ENCODE assay signal across 8 cellular contexts in the genomic region with DNA sequence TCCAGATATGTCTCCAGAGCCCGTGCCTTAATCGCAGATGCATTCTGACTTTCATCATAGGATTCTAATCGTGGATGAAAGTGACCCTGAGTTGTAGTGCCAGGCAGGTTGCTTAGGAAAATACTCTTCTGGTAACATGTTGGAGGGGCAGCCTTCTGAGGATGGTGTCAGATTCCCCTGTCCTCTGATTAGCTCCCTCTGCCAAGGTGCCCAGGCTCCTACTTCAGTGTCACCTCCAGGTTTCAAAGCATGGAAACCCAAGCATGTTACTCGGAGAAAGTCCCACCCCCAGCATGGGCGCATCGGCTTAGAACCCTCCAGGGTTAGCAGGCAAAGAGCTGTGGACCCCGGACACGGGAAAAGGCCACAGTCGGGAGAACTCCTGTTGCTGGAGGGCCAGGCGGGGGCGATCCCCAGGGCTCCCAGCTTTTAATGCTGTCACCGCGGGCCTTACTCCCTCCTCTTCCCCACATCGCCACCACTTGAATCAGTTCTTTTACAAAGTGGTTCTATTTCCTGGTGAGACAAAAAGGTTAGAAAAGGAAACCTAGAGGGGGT. TPM values are rescaled to one million over a fixed set of nuclear protein-coding genes. Genes with fewer than 3 reads are reported as not detected.
DNase-seq lines count a peak whose midpoint lies in the region; ATAC-seq and TF ChIP-seq lines count a peak whose summit lies in the region.

No MANE protein-coding gene starts in this region.

- no peak overlapping the region for H3K14ac ChIP-seq in neuronal stem cell (ENCODE audit: low read length)

- no CpG with 5 or more reads among the region's 14 CpGs for WGBS in neuronal stem cell (ENCODE audit: extremely low coverage in 2 of 2, insufficient read length in 2 of 2, insufficient replicate concordance in 1 of 2), 2 donors

- H4K8ac ChIP-seq in neuronal stem cell (ENCODE audit: low read depth, low read length) = no peak overlapping the region

- no peak overlapping the region for H3K4ac ChIP-seq in neuronal stem cell (ENCODE audit: low read length)

- H3K9ac ChIP-seq in neuronal stem cell (ENCODE audit: low read depth, low read length, poor library complexity) = no peak overlapping the region

- H3K23ac ChIP-seq in neuronal stem cell (ENCODE audit: low read depth, low read length, poor library complexity) = no peak overlapping the region

- peak in 1 of 7 experiments; percentile 6 for DNase-seq in CD8-positive, alpha-beta T cell
- no peak for DNase-seq in Panc1 (ENCODE audit: low read depth, low spot score)
- no peak for DNase-seq in epithelial cell of proximal tubule (ENCODE audit: low read depth)
- DNase-seq in neuronal stem cell (ENCODE audit: low spot score) = no peak
- no peak for DNase-seq in pons (ENCODE audit: low spot score)
- DNase-seq in KBM-7 = no peak
- no peak for DNase-seq in germinal center (ENCODE audit: low spot score)

- H2BK5ac ChIP-seq in neuronal stem cell (ENCODE audit: low read length) = peak overlapping the region; percentile 56

- ATAC-seq in CD8-positive, alpha-beta T cell = no peak
- ATAC-seq in HG02610 (IDR thresholded peaks at IDR 0.05; ENCODE audit: unreplicated experiment) (peak; percentile 1), Panc1 (peak; percentile 66)

- no peak overlapping the region for H4K91ac ChIP-seq in neuronal stem cell (ENCODE audit: low read depth, low read length, poor library complexity)

- H3K4me1 ChIP-seq in CD8-positive, alpha-beta T cell (ENCODE audit: insufficient read depth, low read length) = peaks cover 11% of the 10 kb centered on the region
- H3K4me1 ChIP-seq in Panc1 (ENCODE audit: control insufficient read depth, insufficient read depth, low read length) (peaks cover 12% of the 10 kb centered on the region), neuronal stem cell (ENCODE audit: control insufficient read depth in 2 of 2, insufficient read depth in 1 of 2, low read depth in 1 of 2, low read length in 2 of 2) (peaks cover 17 to 22% of the 10 kb centered on the region in 2 donors)

- CTCF ChIA-PET in CD8-positive, alpha-beta T cell (lab: Charles Lee) = interaction anchor here (0.8 to 1.4 kb wide), 2 partner anchors 46 to 68 kb away, joined by 3 read pairs; no protein-coding TSS in a partner anchor
- CTCF ChIA-PET in Panc1 (lab: Charles Lee) = interaction anchor here (0.8 kb wide), 1 partner anchor 95 kb away, joined by 3 read pairs; a partner anchor contains a TSS

- in situ Hi-C loops in Panc1 (cut with HindIII; ENCODE audit: low pct_unique_long_range_greater_than_20kb, low sequenced_read_pairs) = no loop called here
- in situ Hi-C loops in KBM-7 (cut with MboI; ENCODE audit: low pct_unique_long_range_greater_than_20kb, low sequenced_read_pairs) = no loop called here

- H3K18ac ChIP-seq in neuronal stem cell (ENCODE audit: low read length) = peak overlapping the region; percentile 16

- no peak overlapping the region for H2AK5ac ChIP-seq in neuronal stem cell (ENCODE audit: low read depth, low read length)

- POLR2A ChIA-PET in CD8-positive, alpha-beta T cell (lab: Charles Lee) = interaction anchor here (0.7 kb wide), 1 partner anchor 26 kb away, joined by 4 read pairs; no protein-coding TSS in a partner anchor
- POLR2A ChIA-PET in Panc1 (lab: Charles Lee) = interaction anchor here (0.6 kb wide), 1 partner anchor 22 kb away, joined by 3 read pairs; no protein-coding TSS in a partner anchor

- H2AFZ ChIP-seq in neuronal stem cell (ENCODE audit: low read length) = peak overlapping the region; percentile 80

- H3K27me3 ChIP-seq in CD8-positive, alpha-beta T cell (ENCODE audit: insufficient read depth, low read length) = no peaks in the 10 kb centered on the region
- no peaks in the 10 kb centered on the region for H3K27me3 ChIP-seq in Panc1 (ENCODE audit: control insufficient read depth, insufficient read depth, low read length)
- H3K27me3 ChIP-seq in neuronal stem cell (ENCODE audit: control insufficient read depth in 3 of 3, insufficient read depth in 3 of 3, low read depth in 1 of 3, low read length in 3 of 3) = no peaks in the 10 kb centered on the region

- no peaks in the 10 kb centered on the region for H3K9me3 ChIP-seq in CD8-positive, alpha-beta T cell (ENCODE audit: low read length)
- H3K9me3 ChIP-seq in Panc1 (ENCODE audit: control insufficient read depth, insufficient read depth, low read depth, low read length) = no peaks in the 10 kb centered on the region
- H3K9me3 ChIP-seq in neuronal stem cell (replicated peaks in 1 of 2; ENCODE audit: control insufficient read depth in 2 of 2, insufficient read depth in 1 of 2, low read depth in 1 of 2, low read length in 2 of 2) = no peaks in the 10 kb centered on the region

- BruUV-seq in Panc1 (replicated peaks; lab: Mats Ljungman, UMichigan) = no TSS peak

- no peaks in the 10 kb centered on the region for H3K9me3 Mint-ChIP-seq in CD8-positive, alpha-beta T cell

- intact Hi-C loops in CD8-positive, alpha-beta T cell (cut with DNase I, micrococcal nuclease) = loop anchor here (1.0 to 10.0 kb wide), 6 partner anchors 26 to 469 kb away; a partner anchor contains a TSS
- intact Hi-C loops in Panc1 (cut with micrococcal nuclease; ENCODE audit: unreplicated experiment) = no loop called here

- no peaks in the 10 kb centered on the region for H3K36me3 ChIP-seq in CD8-positive, alpha-beta T cell (ENCODE audit: insufficient read depth, low read length)
- H3K36me3 ChIP-seq in Panc1 (ENCODE audit: control insufficient read depth, insufficient read depth, low read length) (no peaks in the 10 kb centered on the region; the same call in 1 of the 2 replicates), neuronal stem cell (replicated peaks in 1 of 2; ENCODE audit: control insufficient read depth in 2 of 2, insufficient read depth in 2 of 2, low read length in 2 of 2) (peaks cover 0 to 57% of the 10 kb centered on the region in 2 donors)

- TF ChIP-seq CTCF in CD8-positive, alpha-beta T cell (IDR thresholded peaks at IDR 0.05) = no peak
- TF ChIP-seq CTCF in Panc1 (IDR thresholded peaks at IDR 0.05) (no peak), epithelial cell of proximal tubule (conservative IDR thresholded peaks at IDR 0.05; ENCODE audit: low read depth, low read length) (no peak)

- H3K27ac ChIP-seq in CD8-positive, alpha-beta T cell (ENCODE audit: low read depth, low read length) = peak overlapping the region; percentile 46
- peak overlapping the region; percentile 69 for H3K27ac ChIP-seq in Panc1 (ENCODE audit: low read length)
- peak overlapping the region; percentile 85 for H3K27ac ChIP-seq in neuronal stem cell (replicated peaks; ENCODE audit: low read length)

- H2BK12ac ChIP-seq in neuronal stem cell (ENCODE audit: low read length) = no peak overlapping the region

- H2BK120ac ChIP-seq in neuronal stem cell (ENCODE audit: low read depth, low read length) = no peak overlapping the region

- H3K4me3 ChIP-seq in CD8-positive, alpha-beta T cell (ENCODE audit: low read depth, low read length) = peak overlapping the region; percentile 53
- H3K4me3 ChIP-seq in Panc1 (ENCODE audit: low read depth in 2 of 2, low read length in 2 of 2) = peak overlapping the region; percentile 53 to 69
- H3K4me3 ChIP-seq in epithelial cell of proximal tubule (ENCODE audit: low read depth, low read length) = peak overlapping the region; percentile 70
- H3K4me3 ChIP-seq in neuronal stem cell (ENCODE audit: low read length in 2 of 2) = peak overlapping the region; percentile 51 to 71

- H3K79me1 ChIP-seq in neuronal stem cell (ENCODE audit: low read depth, low read length) = peaks cover 3% of the 10 kb centered on the region

- H3K4me2 ChIP-seq in neuronal stem cell (ENCODE audit: insufficient read depth, low read length, poor library complexity, severe bottlenecking) = peak overlapping the region; percentile 70

- H3K27me3 Mint-ChIP-seq in CD8-positive, alpha-beta T cell (ENCODE audit: low read depth) = no peaks in the 10 kb centered on the region

- peak overlapping the region; percentile 85 for H3K27ac Mint-ChIP-seq in CD8-positive, alpha-beta T cell

- no peak overlapping the region for H2BK15ac ChIP-seq in neuronal stem cell (ENCODE audit: low read length)

- peak overlapping the region; percentile 89 for H3K4me3 Mint-ChIP-seq in CD8-positive, alpha-beta T cell

- no peaks in the 10 kb centered on the region for H3K36me3 Mint-ChIP-seq in CD8-positive, alpha-beta T cell

- peaks cover 20% of the 10 kb centered on the region for H3K4me1 Mint-ChIP-seq in CD8-positive, alpha-beta T cell (ENCODE audit: low read depth)

RNA-seq across cellular contexts. Expression of a gene that starts 44.5 kb away (rescaled TPM):
- total RNA-seq in CD8-positive, alpha-beta T cell = under 1 TPM; 0.22 to 0.43 TPM
- total RNA-seq in Panc1 (2021; ENCODE audit: unreplicated experiment) = 18.9 TPM
- 16.9 TPM for polyA plus RNA-seq in Panc1 (2012; ENCODE audit: insufficient read length)
- 38.2 and 40.8 TPM in 2 replicates for total RNA-seq in epithelial cell of proximal tubule
- 33.1 TPM for polyA plus RNA-seq in neuronal stem cell (2013, experiment 1 of 2)
- polyA plus RNA-seq in neuronal stem cell (2013, experiment 2 of 2) = 34.5 TPM

Comparison
In these comparisons a context has a peak if more than half of its experiments do, and no peak if none do; other contexts are left out.
1. RNA of a gene that starts 44.5 kb away (total RNA-seq): 38.2 to 40.8 TPM in epithelial cell of proximal tubule and 18.9 TPM in Panc1 (single experiment); 0.22 to 0.43 TPM in CD8-positive, alpha-beta T cell; every median in the first group is over 10 times any median in the second.
2. Peak in every context shown above with its lines, with median percentiles within 50 percentile points of each other: H3K27ac ChIP-seq and H3K4me3 ChIP-seq.